Comparison of ENCODE assay signal across 38 cellular contexts in the genomic region with DNA sequence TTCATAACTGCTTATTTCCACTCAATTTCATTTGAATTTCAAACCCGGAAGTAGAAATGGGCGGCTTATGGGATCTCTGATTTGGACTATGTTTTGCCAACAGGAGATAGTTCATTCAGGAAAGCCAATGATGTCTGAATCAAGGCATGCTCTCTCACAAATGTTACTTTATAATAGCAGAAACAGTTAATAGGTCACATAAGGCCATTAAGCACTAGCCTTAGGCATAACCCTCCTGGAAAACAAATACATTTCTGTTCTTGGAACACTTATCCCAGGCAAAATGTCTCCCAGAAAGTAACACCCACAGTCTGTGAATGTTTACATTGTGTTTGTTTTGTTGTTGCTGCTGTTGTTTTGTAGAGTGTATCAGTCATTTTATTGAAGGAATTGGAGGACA.
"Had no signal": no experiment of that assay in that cellular context is flagged by ENCODE, and none has a peak within 500 bp of the region (broad histone marks: within the 10 kb centered on the region; RNA-seq: fewer than 3 reads in every experiment).

No MANE protein-coding gene starts in this region.

- H3K27ac ChIP-seq: adrenal gland, ascending aorta, body of pancreas, brain microvascular endothelial cell, breast epithelium, cardiac muscle cell had no signal

- H3K9me3 Mint-ChIP-seq: activated naive CD4-positive, alpha-beta T cell treated with anti-CD3 and anti-CD28 coated beads, Interleukin-2, amount 50 U/mL, for 24 hours had no signal

- H3K9me3 ChIP-seq: adrenal gland, ascending aorta, body of pancreas had no signal

- H3K27me3 Mint-ChIP-seq: activated naive CD4-positive, alpha-beta T cell treated with anti-CD3 and anti-CD28 coated beads, Interleukin-2, amount 10 ng/mL, durations not matched to agents 7 days and 5 days; activated naive CD4-positive, alpha-beta T cell treated with anti-CD3 and anti-CD28 coated beads, Interleukin-2, amount 50 U/mL, for 24 hours; activated naive CD8-positive, alpha-beta T cell; activated naive CD8-positive, alpha-beta T cell treated with anti-CD3 and anti-CD28 coated beads for 36 hours; activated naive CD8-positive, alpha-beta T cell treated with anti-CD3 and anti-CD28 coated beads, Interleukin-2, amount 10 ng/mL, durations not matched to agents 7 days and 5 days; activated naive CD8-positive, alpha-beta T cell treated with anti-CD3 and anti-CD28 coated beads, Interleukin-2, amount 50 U/mL, for 24 hours; activated T-cell treated with anti-CD3 and anti-CD28 coated beads, Interleukin-2, amount 50 U/mL, for 24 hours; activated T-helper 17 cell treated with anti-CD3 and anti-CD28 coated beads, Interleukin-2, amount 50 U/mL, for 72 hours; brain; central memory CD8-positive, alpha-beta T cell had no signal

- H3K36me3 ChIP-seq: adrenal gland, ascending aorta, brain microvascular endothelial cell, breast epithelium, cardiac muscle cell had no signal

- H3K27ac Mint-ChIP-seq: activated naive CD4-positive, alpha-beta T cell treated with anti-CD3 and anti-CD28 coated beads for 36 hours; activated naive CD4-positive, alpha-beta T cell treated with anti-CD3 and anti-CD28 coated beads, Interleukin-2, amount 10 ng/mL, durations not matched to agents 7 days and 5 days; activated naive CD4-positive, alpha-beta T cell treated with anti-CD3 and anti-CD28 coated beads, Interleukin-2, amount 50 U/mL, for 24 hours; activated naive CD4-positive, alpha-beta T cell treated with anti-CD3 and anti-CD28 coated beads, Interleukin-2, amount 50 U/mL, for 72 hours; activated naive CD8-positive, alpha-beta T cell; activated naive CD8-positive, alpha-beta T cell treated with anti-CD3 and anti-CD28 coated beads for 36 hours; activated naive CD8-positive, alpha-beta T cell treated with anti-CD3 and anti-CD28 coated beads, Interleukin-2, amount 10 ng/mL, durations not matched to agents 7 days and 5 days; activated naive CD8-positive, alpha-beta T cell treated with anti-CD3 and anti-CD28 coated beads, Interleukin-2, amount 50 U/mL, for 24 hours; activated T-cell treated with anti-CD3 and anti-CD28 coated beads, Interleukin-2, amount 50 U/mL, for 24 hours; activated T-cell treated with anti-CD3 and anti-CD28 coated beads, Interleukin-2, amount 50 U/mL, for 72 hours; activated T-helper 1 cell treated with anti-CD3 and anti-CD28 coated beads, Interleukin-12 subunit alpha, Interleukin-12 subunit beta, Interleukin-2, Interleukin-4 antibody, amounts not matched to agents 30 ng/mL and 10 ng/mL and 1 ng/mL, durations not matched to agents 14 hours and 24 hours and 36 hours; activated T-helper 17 cell treated with anti-CD3 and anti-CD28 coated beads, Interleukin-2, amount 50 U/mL, for 72 hours; activated T-helper 2 cell treated with anti-CD3 and anti-CD28 coated beads, Interferon-gamma antibody, Interleukin-2, Interleukin-4, amounts not matched to agents 10 μg/mL and 5 μg/mL and 100 μg/mL, durations not matched to agents 14 hours and 24 hours and 36 hours; brain had no signal

- H3K27me3 ChIP-seq: adrenal gland, ascending aorta, brain microvascular endothelial cell, breast epithelium, cardiac muscle cell had no signal

- DNase-seq: activated effector memory CD4-positive, alpha-beta T cell treated with anti-CD3 and anti-CD28 coated beads, Interleukin-2, amount 50 U/mL, for 16 hours; activated effector memory CD4-positive, alpha-beta T cell treated with Interleukin-2 at 50 U/mL for 16 hours; activated gamma-delta T cell; activated gamma-delta T cell treated with Interleukin-2 at 50 U/mL for 16 hours; activated naive CD4-positive, alpha-beta T cell; activated naive CD4-positive, alpha-beta T cell treated with anti-CD3 and anti-CD28 coated beads for 36 hours; activated naive CD4-positive, alpha-beta T cell treated with anti-CD3 and anti-CD28 coated beads, Interleukin-2, amount 10 ng/mL, durations not matched to agents 7 days and 5 days; activated naive CD4-positive, alpha-beta T cell treated with anti-CD3 and anti-CD28 coated beads, Interleukin-2, amount 50 U/mL, for 16 hours; activated naive CD4-positive, alpha-beta T cell treated with Interleukin-2 at 50 U/mL for 16 hours; activated naive CD8-positive, alpha-beta T cell treated with anti-CD3 and anti-CD28 coated beads for 36 hours; activated naive CD8-positive, alpha-beta T cell treated with anti-CD3 and anti-CD28 coated beads, Interleukin-2, amount 10 ng/mL, durations not matched to agents 7 days and 5 days; activated naive CD8-positive, alpha-beta T cell treated with anti-CD3 and anti-CD28 coated beads, Interleukin-2, amount 50 U/mL, for 24 hours; activated T-cell treated with anti-CD3 and anti-CD28 coated beads, Interleukin-2, amount 50 U/mL, for 1 hour; activated T-cell treated with anti-CD3 and anti-CD28 coated beads, Interleukin-2, amount 50 U/mL, for 24 hours; activated T-cell treated with anti-CD3 and anti-CD28 coated beads, Interleukin-2, amount 50 U/mL, for 4 hours; activated T-cell treated with anti-CD3 and anti-CD28 coated beads, Interleukin-2, amount 50 U/mL, for 48 hours; activated T-cell treated with anti-CD3 and anti-CD28 coated beads, Interleukin-2, amount 50 U/mL, for 72 hours; adrenal gland; amniotic stem cell; amygdala; anterior cingulate cortex; aorta; body of pancreas; brain microvascular endothelial cell; caudate nucleus; central memory CD4-positive, alpha-beta T cell; cerebellar nuclear complex had no signal

- H3K4me1 ChIP-seq: adrenal gland, ascending aorta, body of pancreas, breast epithelium had no signal

- ATAC-seq: activated naive CD4-positive, alpha-beta T cell treated with anti-CD3 and anti-CD28 coated beads, Interleukin-2, amount 50 U/mL, for 72 hours; activated naive CD8-positive, alpha-beta T cell treated with anti-CD3 and anti-CD28 coated beads, Interleukin-2, amount 50 U/mL, for 24 hours; activated T-cell treated with anti-CD3 and anti-CD28 coated beads, Interleukin-2, amount 50 U/mL, for 4 hours; activated T-cell treated with anti-CD3 and anti-CD28 coated beads, Interleukin-2, amount 50 U/mL, for 72 hours; activated T-helper 17 cell treated with anti-CD3 and anti-CD28 coated beads, Interleukin-2, amount 50 U/mL, for 72 hours; body of pancreas had no signal

- H3K4me3 ChIP-seq: adrenal gland, ascending aorta, body of pancreas, breast epithelium, cardiac muscle cell had no signal

- H3K4me1 Mint-ChIP-seq: activated naive CD4-positive, alpha-beta T cell treated with anti-CD3 and anti-CD28 coated beads, Interleukin-2, amount 10 ng/mL, durations not matched to agents 7 days and 5 days; activated naive CD4-positive, alpha-beta T cell treated with anti-CD3 and anti-CD28 coated beads, Interleukin-2, amount 50 U/mL, for 24 hours; activated naive CD8-positive, alpha-beta T cell treated with anti-CD3 and anti-CD28 coated beads for 36 hours; activated naive CD8-positive, alpha-beta T cell treated with anti-CD3 and anti-CD28 coated beads, Interleukin-2, amount 10 ng/mL, durations not matched to agents 7 days and 5 days; activated naive CD8-positive, alpha-beta T cell treated with anti-CD3 and anti-CD28 coated beads, Interleukin-2, amount 50 U/mL, for 24 hours; activated T-helper 17 cell treated with anti-CD3 and anti-CD28 coated beads, Interleukin-2, amount 50 U/mL, for 72 hours; brain; central memory CD8-positive, alpha-beta T cell had no signal

- H3K4me3 Mint-ChIP-seq: activated naive CD4-positive, alpha-beta T cell treated with anti-CD3 and anti-CD28 coated beads for 36 hours; activated naive CD4-positive, alpha-beta T cell treated with anti-CD3 and anti-CD28 coated beads, Interleukin-2, amount 10 ng/mL, durations not matched to agents 7 days and 5 days; activated naive CD4-positive, alpha-beta T cell treated with anti-CD3 and anti-CD28 coated beads, Interleukin-2, amount 50 U/mL, for 24 hours; activated naive CD8-positive, alpha-beta T cell; activated naive CD8-positive, alpha-beta T cell treated with anti-CD3 and anti-CD28 coated beads for 36 hours; activated naive CD8-positive, alpha-beta T cell treated with anti-CD3 and anti-CD28 coated beads, Interleukin-2, amount 10 ng/mL, durations not matched to agents 7 days and 5 days; activated naive CD8-positive, alpha-beta T cell treated with anti-CD3 and anti-CD28 coated beads, Interleukin-2, amount 50 U/mL, for 24 hours; activated T-cell treated with anti-CD3 and anti-CD28 coated beads, Interleukin-2, amount 50 U/mL, for 24 hours; activated T-cell treated with anti-CD3 and anti-CD28 coated beads, Interleukin-2, amount 50 U/mL, for 4 hours; activated T-cell treated with anti-CD3 and anti-CD28 coated beads, Interleukin-2, amount 50 U/mL, for 72 hours; activated T-helper 1 cell treated with anti-CD3 and anti-CD28 coated beads, Interleukin-12 subunit alpha, Interleukin-12 subunit beta, Interleukin-2, Interleukin-4 antibody, amounts not matched to agents 30 ng/mL and 10 ng/mL and 1 ng/mL, durations not matched to agents 14 hours and 24 hours and 36 hours; activated T-helper 17 cell treated with anti-CD3 and anti-CD28 coated beads, Interleukin-2, amount 50 U/mL, for 72 hours; brain; central memory CD8-positive, alpha-beta T cell had no signal

- H3K36me3 Mint-ChIP-seq: activated naive CD4-positive, alpha-beta T cell treated with anti-CD3 and anti-CD28 coated beads, Interleukin-2, amount 10 ng/mL, durations not matched to agents 7 days and 5 days; activated naive CD4-positive, alpha-beta T cell treated with anti-CD3 and anti-CD28 coated beads, Interleukin-2, amount 50 U/mL, for 24 hours; activated naive CD8-positive, alpha-beta T cell; activated naive CD8-positive, alpha-beta T cell treated with anti-CD3 and anti-CD28 coated beads for 36 hours; activated naive CD8-positive, alpha-beta T cell treated with anti-CD3 and anti-CD28 coated beads, Interleukin-2, amount 10 ng/mL, durations not matched to agents 7 days and 5 days; brain had no signal
